8 cellular contexts compared by ENCODE assay signal in genomic region chr5:40383719-40384651, GRCh38.
DNase-seq lines count a peak whose midpoint lies in the region; ATAC-seq, FAIRE-seq and TF ChIP-seq lines count a peak whose summit lies in the region.

No MANE protein-coding gene starts in this region.

- peak overlapping the region; percentile 77 for H3K27ac ChIP-seq in mesenchymal stem cell (ENCODE audit: low read length, poor library complexity, severe bottlenecking)

- H3K79me1 ChIP-seq in mesenchymal stem cell (replicated peaks; ENCODE audit: low read length, poor library complexity, severe bottlenecking) = no peaks in the 10 kb centered on the region

- WGBS in mesenchymal stem cell = 89% methylated on average over 1 of the region's 3 CpGs

- H3K27me3 Mint-ChIP-seq in activated CD4-positive, alpha-beta memory T cell treated with anti-CD3 and anti-CD28 coated beads, Interleukin-2, amount 10 ng/mL, durations not matched to agents 7 days and 5 days = no peaks in the 10 kb centered on the region

- peak overlapping the region; percentile 77 for H3K27ac Mint-ChIP-seq in activated CD4-positive, alpha-beta memory T cell treated with anti-CD3 and anti-CD28 coated beads, Interleukin-2, amount 10 ng/mL, durations not matched to agents 7 days and 5 days

- H2BK120ac ChIP-seq in mesenchymal stem cell (ENCODE audit: low read depth, low read length) = no peak overlapping the region

- H3K9me3 ChIP-seq in mesenchymal stem cell (ENCODE audit: control insufficient read depth, low read length) = no peaks in the 10 kb centered on the region
- no peaks in the 10 kb centered on the region for H3K9me3 ChIP-seq in BE2C

- H2AK5ac ChIP-seq in mesenchymal stem cell (ENCODE audit: low read length, severe bottlenecking) = no peak overlapping the region

- H3K4me3 ChIP-seq in mesenchymal stem cell (ENCODE audit: insufficient read depth in 1 of 2, low read depth in 1 of 2, low read length in 2 of 2) (no peak overlapping the region), BE2C (ENCODE audit: low read depth, low read length) (no peak overlapping the region)

- no peak overlapping the region for H3K4ac ChIP-seq in mesenchymal stem cell (ENCODE audit: low read depth in 1 of 2, low read length in 2 of 2)

- H3K4me3 Mint-ChIP-seq in activated CD4-positive, alpha-beta memory T cell treated with anti-CD3 and anti-CD28 coated beads, Interleukin-2, amount 10 ng/mL, durations not matched to agents 7 days and 5 days = peak overlapping the region; percentile 62

- H4K91ac ChIP-seq in mesenchymal stem cell (ENCODE audit: low read length) = no peak overlapping the region

- H3K18ac ChIP-seq in mesenchymal stem cell (ENCODE audit: low read depth in 1 of 2, low read length in 2 of 2) = no peak overlapping the region

- H2BK5ac ChIP-seq in mesenchymal stem cell (ENCODE audit: low read depth, low read length, poor library complexity, severe bottlenecking) = no peak overlapping the region

- no peak overlapping the region for H3K23ac ChIP-seq in mesenchymal stem cell (ENCODE audit: low read length in 2 of 2)

- H3K4me1 ChIP-seq in mesenchymal stem cell (ENCODE audit: control insufficient read depth, insufficient read depth, low read depth, low read length) = peaks cover 5% of the 10 kb centered on the region
- no peaks in the 10 kb centered on the region for H3K4me1 ChIP-seq in BE2C

- no peak overlapping the region for H3K4me2 ChIP-seq in mesenchymal stem cell (ENCODE audit: low read length, poor library complexity, severe bottlenecking)

- H2BK15ac ChIP-seq in mesenchymal stem cell (ENCODE audit: low read depth, poor library complexity, severe bottlenecking) = no peak overlapping the region

- no peak overlapping the region for H3K14ac ChIP-seq in mesenchymal stem cell (ENCODE audit: low read length in 2 of 2)

- H3K4me1 Mint-ChIP-seq in activated CD4-positive, alpha-beta memory T cell treated with anti-CD3 and anti-CD28 coated beads, Interleukin-2, amount 10 ng/mL, durations not matched to agents 7 days and 5 days = peaks cover 75% of the 10 kb centered on the region

- no peak overlapping the region for H2AFZ ChIP-seq in mesenchymal stem cell (ENCODE audit: low read depth, low read length)

- TF ChIP-seq POLR2A in GM12892 (IDR thresholded peaks at IDR 0.05; ENCODE audit: low read depth, low read length) = no peak

- H3K9me3 Mint-ChIP-seq in activated CD4-positive, alpha-beta memory T cell treated with anti-CD3 and anti-CD28 coated beads, Interleukin-2, amount 10 ng/mL, durations not matched to agents 7 days and 5 days = peaks cover 15% of the 10 kb centered on the region

- ATAC-seq in HG02870 (IDR thresholded peaks at IDR 0.05; ENCODE audit: unreplicated experiment) = peak; percentile 43

- H3K27me3 ChIP-seq in mesenchymal stem cell (ENCODE audit: control insufficient read depth in 1 of 2, insufficient read depth in 1 of 2, low read length in 2 of 2) (no peaks in the 10 kb centered on the region), BE2C (no peaks in the 10 kb centered on the region)

- no peak overlapping the region for H4K8ac ChIP-seq in mesenchymal stem cell (ENCODE audit: low read length)

- CTCF ChIA-PET in activated CD4-positive, alpha-beta memory T cell treated with anti-CD3 and anti-CD28 coated beads, Interleukin-2, amount 10 ng/mL, durations not matched to agents 7 days and 5 days (lab: Charles Lee) = interaction anchor here (0.8 to 1.8 kb wide), 4 partner anchors 22 to 436 kb away, joined by 3 to 5 read pairs (median 3); no protein-coding TSS in a partner anchor

- DNase-seq in GM12892 (ENCODE audit: insufficient read length) = no peak
- peak; percentile 26 for DNase-seq in activated CD4-positive, alpha-beta memory T cell treated with anti-CD3 and anti-CD28 coated beads, Interleukin-2, amount 10 ng/mL, durations not matched to agents 7 days and 5 days
- peak; percentile 70 for DNase-seq in mesenchymal stem cell
- DNase-seq in middle frontal gyrus (ENCODE audit: extremely low spot score, low spot score) = no peak
- DNase-seq in RPMI8226 = no peak
- no peak for DNase-seq in OCI-M2 (lab: John Stamatoyannopoulos, UW; ENCODE audit: unreplicated experiment)
- DNase-seq in BE2C = no peak

- POLR2A ChIA-PET in activated CD4-positive, alpha-beta memory T cell treated with anti-CD3 and anti-CD28 coated beads, Interleukin-2, amount 10 ng/mL, durations not matched to agents 7 days and 5 days (lab: Charles Lee) = interaction anchor here (0.5 to 4.9 kb wide), 16 partner anchors 22 to 300 kb away, joined by 3 to 41 read pairs (median 4); partner anchors contain the start of gene PTGER4

- H3K36me3 ChIP-seq in mesenchymal stem cell (ENCODE audit: control insufficient read depth in 1 of 2, insufficient read depth in 2 of 2, low read depth in 1 of 2, low read length in 2 of 2) (no peaks in the 10 kb centered on the region), BE2C (no peaks in the 10 kb centered on the region)

- H3K9ac ChIP-seq in mesenchymal stem cell (ENCODE audit: low read length) = no peak overlapping the region

- H2BK12ac ChIP-seq in mesenchymal stem cell (ENCODE audit: low read length in 2 of 2) = no peak overlapping the region

- no peak for TF ChIP-seq CTCF in BE2C (IDR thresholded peaks at IDR 0.05; ENCODE audit: low read depth, low read length)

- peaks cover 7% of the 10 kb centered on the region for H3K36me3 Mint-ChIP-seq in activated CD4-positive, alpha-beta memory T cell treated with anti-CD3 and anti-CD28 coated beads, Interleukin-2, amount 10 ng/mL, durations not matched to agents 7 days and 5 days (ENCODE audit: low read depth)

- FAIRE-seq in GM12892 (lab: Jason Lieb, UNC) = peak; percentile 76

Comparison
In these comparisons a context has a peak if more than half of its experiments do, and no peak if none do; other contexts are left out.
1. DNase-seq: peak in activated CD4-positive, alpha-beta memory T cell treated with anti-CD3 and anti-CD28 coated beads, Interleukin-2, amount 10 ng/mL, durations not matched to agents 7 days and 5 days (single experiment) and mesenchymal stem cell (single experiment); none in GM12892 (single experiment), middle frontal gyrus (single experiment), RPMI8226 (single experiment), OCI-M2 (single experiment) and BE2C (single experiment).